Comparison of ENCODE assay signal across 9 cellular contexts in the genomic region with DNA sequence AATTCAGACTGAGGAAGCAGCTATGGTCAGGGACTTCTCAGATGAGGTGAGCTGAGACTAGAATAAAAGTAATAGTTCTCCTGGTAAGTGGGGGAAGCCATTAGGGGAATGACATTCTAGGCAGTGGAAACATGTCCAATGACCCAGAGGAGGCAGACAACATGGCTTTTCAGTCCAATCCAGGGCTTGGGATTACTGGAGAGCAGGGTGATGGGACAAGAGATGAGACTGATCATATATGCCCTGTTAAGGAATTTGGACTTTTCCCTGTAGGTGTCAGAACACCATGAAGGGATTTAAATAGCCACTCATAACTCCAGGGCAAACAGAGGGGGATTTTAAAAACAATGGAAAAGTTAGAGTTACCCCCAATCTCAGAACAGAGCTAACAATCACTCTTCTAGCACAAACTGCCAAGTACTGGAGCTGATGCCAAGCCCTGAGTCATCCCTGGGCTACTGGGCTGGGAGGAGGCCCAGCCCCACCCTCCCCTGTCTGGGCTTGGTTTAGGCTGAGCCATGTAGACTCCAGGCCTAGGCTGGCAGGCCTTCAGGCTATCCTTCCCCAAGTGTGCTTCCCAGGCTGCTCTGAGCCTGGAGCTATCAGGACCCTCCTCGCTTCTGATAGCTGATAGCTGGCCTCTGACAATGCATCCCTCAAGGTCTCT. TPM values are rescaled to one million over a fixed set of nuclear protein-coding genes. Genes with fewer than 3 reads are reported as not detected.
DNase-seq lines count a peak whose midpoint lies in the region; ATAC-seq, FAIRE-seq and TF ChIP-seq lines count a peak whose summit lies in the region.
"Had no signal": no experiment of that assay in that cellular context is flagged by ENCODE, and none has a peak within 500 bp of the region (broad histone marks: within the 10 kb centered on the region; RNA-seq: fewer than 3 reads in every experiment).

No MANE protein-coding gene starts in this region.

- H3K27ac ChIP-seq in keratinocyte (ENCODE audit: control insufficient read depth, insufficient read depth, low read length): peak overlapping the region; percentile 65
- H3K27ac ChIP-seq: parathyroid adenoma had no signal

- no peaks in the 10 kb centered on the region for H3K9me3 Mint-ChIP-seq in activated naive CD4-positive, alpha-beta T cell treated with anti-CD3 and anti-CD28 coated beads, Interleukin-2, amount 50 U/mL, for 24 hours

- peaks cover 30% of the 10 kb centered on the region for H3K4me1 Mint-ChIP-seq in activated naive CD4-positive, alpha-beta T cell treated with anti-CD3 and anti-CD28 coated beads, Interleukin-2, amount 50 U/mL, for 24 hours

- H3K9ac ChIP-seq in keratinocyte (ENCODE audit: control insufficient read depth, extremely low read depth, insufficient read depth, low read length): peak overlapping the region; percentile 37
- H3K9ac ChIP-seq: parathyroid adenoma had no signal

- no peak for DNase-seq in activated naive CD4-positive, alpha-beta T cell treated with Interleukin-2 at 50 U/mL for 16 hours
- DNase-seq in astrocyte of the hippocampus (ENCODE audit: low read depth, low spot score) (peak; percentile 93), keratinocyte (ENCODE audit: low read depth, low spot score) (peak; percentile 44), stromal cell of bone marrow (ENCODE audit: low read depth) (peak; percentile 81), GM19240 (ENCODE audit: insufficient read length, low spot score) (no peak), NCI-H526 treated with DMSO at 0.1 percent for 48 hours (lab: John Stamatoyannopoulos, UW) (no peak)

- no peaks in the 10 kb centered on the region for H3K9me1 ChIP-seq in keratinocyte (ENCODE audit: control insufficient read depth, extremely low read depth, insufficient read depth, low read length)

- no peak overlapping the region for H3K4me3 ChIP-seq in keratinocyte (ENCODE audit: control insufficient read depth in 2 of 3, extremely low read depth in 1 of 3, insufficient read depth in 2 of 3, low read depth in 1 of 3, low read length in 3 of 3)

- no peaks in the 10 kb centered on the region for H4K20me1 ChIP-seq in keratinocyte (ENCODE audit: control insufficient read depth, extremely low read depth, insufficient read depth, low read length)

- peak overlapping the region; percentile 63 for H2AFZ ChIP-seq in keratinocyte (ENCODE audit: control insufficient read depth, low read length)
- H2AFZ ChIP-seq: parathyroid adenoma had no signal

- no peaks in the 10 kb centered on the region for H3K9me3 ChIP-seq in keratinocyte (ENCODE audit: control insufficient read depth, low read depth, low read length)

- no peak for TF ChIP-seq CTCF in keratinocyte (optimal IDR thresholded peaks at IDR 0.05 in 1 of 3, IDR thresholded peaks at IDR 0.05 in 1 of 3, conservative IDR thresholded peaks at IDR 0.05 in 1 of 3; ENCODE audit: extremely low read depth in 1 of 3, insufficient read depth in 2 of 3, low read length in 3 of 3)

- H3K4me2 ChIP-seq in keratinocyte (ENCODE audit: control insufficient read depth, extremely low read depth, insufficient read depth, low read depth, low read length): peak overlapping the region; percentile 64

- H3K4me3 Mint-ChIP-seq in activated naive CD4-positive, alpha-beta T cell treated with anti-CD3 and anti-CD28 coated beads, Interleukin-2, amount 50 U/mL, for 24 hours: no peak overlapping the region

- no peaks in the 10 kb centered on the region for H3K36me3 Mint-ChIP-seq in activated naive CD4-positive, alpha-beta T cell treated with anti-CD3 and anti-CD28 coated beads, Interleukin-2, amount 50 U/mL, for 24 hours

- H3K79me2 ChIP-seq in keratinocyte (ENCODE audit: control insufficient read depth, insufficient read depth, low read length): no peaks in the 10 kb centered on the region
- H3K79me2 ChIP-seq: parathyroid adenoma had no signal

- peak; percentile 87 for FAIRE-seq in keratinocyte (lab: Jason Lieb, UNC)

- no peaks in the 10 kb centered on the region for H3K27me3 ChIP-seq in keratinocyte (ENCODE audit: control insufficient read depth, extremely low read depth, insufficient read depth, low read length)

- H3K27ac Mint-ChIP-seq in activated naive CD4-positive, alpha-beta T cell treated with anti-CD3 and anti-CD28 coated beads, Interleukin-2, amount 50 U/mL, for 24 hours: peak overlapping the region; percentile 35

- H3K27me3 Mint-ChIP-seq in activated naive CD4-positive, alpha-beta T cell treated with anti-CD3 and anti-CD28 coated beads, Interleukin-2, amount 50 U/mL, for 24 hours: no peaks in the 10 kb centered on the region

- ATAC-seq in HG02852 (IDR thresholded peaks at IDR 0.05; ENCODE audit: unreplicated experiment): no peak

- dilution Hi-C loops in keratinocyte (cut with MboI; ENCODE audit: extremely low pct_ligation_motif_present, low sequenced_read_pairs): no loop called here

- H3K36me3 ChIP-seq in keratinocyte (ENCODE audit: control insufficient read depth in 2 of 2, extremely low read depth in 1 of 2, insufficient read depth in 2 of 2, low read length in 2 of 2): no peaks in the 10 kb centered on the region

- H3K4me1 ChIP-seq in keratinocyte (ENCODE audit: control insufficient read depth, extremely low read depth, insufficient read depth, low read length): peaks cover 29% of the 10 kb centered on the region
- H3K4me1 ChIP-seq: parathyroid adenoma had no signal

RNA-seq across cellular contexts. Expression of gene MSN, which starts 22.7 kb away (rescaled TPM):
- 392 to 551 TPM (median 421 TPM) in 3 replicates for polyA plus RNA-seq in keratinocyte
- 105 TPM for polyA plus RNA-seq in keratinocyte (2011; ENCODE audit: low read depth)
- polyA plus RNA-seq in keratinocyte (2011; cell fraction: cytosol; rRNA removed): 439 and 498 TPM in 2 replicates
- polyA plus RNA-seq in keratinocyte (2011; cell fraction: nucleus; rRNA removed): 606 and 623 TPM in 2 replicates
- polyA plus RNA-seq in keratinocyte (2012; ENCODE audit: low replicate concordance): 110 and 441 TPM in 2 replicates
- polyA minus RNA-seq in keratinocyte: 493 to 669 TPM (median 578 TPM) in 3 replicates
- 319 TPM for polyA minus RNA-seq in keratinocyte (2011; cell fraction: cytosol; rRNA and poly(A)+ RNA removed)
- polyA minus RNA-seq in keratinocyte (2011; cell fraction: nucleus; rRNA and poly(A)+ RNA removed): 213 and 374 TPM in 2 replicates

Comparison
In these comparisons a context has a peak if more than half of its experiments do, and no peak if none do; other contexts are left out.
1. DNase-seq: peak in astrocyte of the hippocampus (single experiment), keratinocyte (single experiment) and stromal cell of bone marrow (single experiment); none in activated naive CD4-positive, alpha-beta T cell treated with Interleukin-2 at 50 U/mL for 16 hours (single experiment), GM19240 (single experiment) and NCI-H526 treated with DMSO at 0.1 percent for 48 hours (single experiment).